In genomic region chr1:197928849-197929336, GRCh38 we compare ENCODE assay signal across 9 cellular contexts. TPM values are rescaled to one million over a fixed set of nuclear protein-coding genes. Genes with fewer than 3 reads are reported as not detected.
DNase-seq lines count a peak whose midpoint lies in the region; ATAC-seq and TF ChIP-seq lines count a peak whose summit lies in the region.
"Had no signal": no experiment of that assay in that cellular context is flagged by ENCODE, and none has a peak within 500 bp of the region (broad histone marks: within the 10 kb centered on the region; RNA-seq: fewer than 3 reads in every experiment).

No MANE protein-coding gene starts in this region.

- TF ChIP-seq CTCF in nephron progenitor cell (IDR thresholded peaks at IDR 0.05): no peak

- peak overlapping the region; percentile 88 for H3K4me3 Mint-ChIP-seq in activated naive CD8-positive, alpha-beta T cell treated with anti-CD3 and anti-CD28 coated beads, Interleukin-2, amount 10 ng/mL, durations not matched to agents 7 days and 5 days
- peak overlapping the region; percentile 70 for H3K4me3 Mint-ChIP-seq in nephron progenitor cell

- H3K27me3 ChIP-seq in HUES6 (ENCODE audit: control insufficient read depth, insufficient read depth, low read length): peaks cover 41% of the 10 kb centered on the region

- no peak overlapping the region for H3K27ac ChIP-seq in HUES6 (ENCODE audit: low read depth, low read length)
- H3K27ac ChIP-seq: 22Rv1 had no signal

- peak; percentile 13 for DNase-seq in NCI-H1092 treated with DMSO at 0.1 percent for 48 hours (lab: John Stamatoyannopoulos, UW)
- DNase-seq in NCI-H1092 (lab: John Stamatoyannopoulos, UW): no peak
- peak; percentile 61 for DNase-seq in activated naive CD8-positive, alpha-beta T cell treated with anti-CD3 and anti-CD28 coated beads, Interleukin-2, amount 10 ng/mL, durations not matched to agents 7 days and 5 days
- peak; percentile 38 for DNase-seq in nephron progenitor cell
- no peak for DNase-seq in activated CD8-positive, alpha-beta memory T cell treated with anti-CD3 and anti-CD28 coated beads for 24 hours
- no peak for DNase-seq in cerebellum (ENCODE audit: low spot score)
- DNase-seq in globus pallidus (ENCODE audit: low spot score): no peak

- no peaks in the 10 kb centered on the region for H3K36me3 ChIP-seq in HUES6 (ENCODE audit: control insufficient read depth, insufficient read depth, low read length)

- POLR2A ChIA-PET in activated naive CD8-positive, alpha-beta T cell treated with anti-CD3 and anti-CD28 coated beads, Interleukin-2, amount 10 ng/mL, durations not matched to agents 7 days and 5 days (lab: Charles Lee): interaction anchor here (0.7 kb wide), 1 partner anchor 340 kb away, joined by 3 read pairs; no protein-coding TSS in a partner anchor

- no peaks in the 10 kb centered on the region for H3K36me3 Mint-ChIP-seq in activated naive CD8-positive, alpha-beta T cell treated with anti-CD3 and anti-CD28 coated beads, Interleukin-2, amount 10 ng/mL, durations not matched to agents 7 days and 5 days
- no peaks in the 10 kb centered on the region for H3K36me3 Mint-ChIP-seq in nephron progenitor cell (ENCODE audit: low read depth)

- H3K27ac Mint-ChIP-seq in activated naive CD8-positive, alpha-beta T cell treated with anti-CD3 and anti-CD28 coated beads, Interleukin-2, amount 10 ng/mL, durations not matched to agents 7 days and 5 days: no peak overlapping the region
- H3K27ac Mint-ChIP-seq in nephron progenitor cell: no peak overlapping the region

- H3K4me1 Mint-ChIP-seq in activated naive CD8-positive, alpha-beta T cell treated with anti-CD3 and anti-CD28 coated beads, Interleukin-2, amount 10 ng/mL, durations not matched to agents 7 days and 5 days: peaks cover 13% of the 10 kb centered on the region
- H3K4me1 Mint-ChIP-seq in nephron progenitor cell: peaks cover 6% of the 10 kb centered on the region

- H3K27me3 Mint-ChIP-seq in activated naive CD8-positive, alpha-beta T cell treated with anti-CD3 and anti-CD28 coated beads, Interleukin-2, amount 10 ng/mL, durations not matched to agents 7 days and 5 days: peaks cover 83% of the 10 kb centered on the region
- peaks cover 67% of the 10 kb centered on the region for H3K27me3 Mint-ChIP-seq in nephron progenitor cell (ENCODE audit: low read depth, poor library complexity)

- H3K9me3 Mint-ChIP-seq in activated naive CD8-positive, alpha-beta T cell treated with anti-CD3 and anti-CD28 coated beads, Interleukin-2, amount 10 ng/mL, durations not matched to agents 7 days and 5 days: no peaks in the 10 kb centered on the region
- no peaks in the 10 kb centered on the region for H3K9me3 Mint-ChIP-seq in nephron progenitor cell

- ATAC-seq in activated naive CD8-positive, alpha-beta T cell treated with anti-CD3 and anti-CD28 coated beads, Interleukin-2, amount 10 ng/mL, durations not matched to agents 7 days and 5 days (ENCODE audit: low read depth): peak; percentile 87

- no peak overlapping the region for H3K9ac ChIP-seq in HUES6 (ENCODE audit: low read length)

- no peaks in the 10 kb centered on the region for H3K9me3 ChIP-seq in HUES6 (ENCODE audit: control insufficient read depth, insufficient read depth, low read depth, low read length)

- H3K4me1 ChIP-seq in HUES6 (ENCODE audit: control insufficient read depth, insufficient read depth, low read length): no peaks in the 10 kb centered on the region

- peak overlapping the region; percentile 57 for H3K4me3 ChIP-seq in HUES6 (ENCODE audit: low read depth, low read length)

RNA-seq across cellular contexts. Expression of gene LHX9, which starts 11.7 kb away (rescaled TPM):
- not detected for total RNA-seq in activated naive CD8-positive, alpha-beta T cell treated with anti-CD3 and anti-CD28 coated beads, Interleukin-2, amount 10 ng/mL, durations not matched to agents 7 days and 5 days
- 2.4 TPM for total RNA-seq in cerebellum

RNA-seq across cellular contexts. Expression of gene C1orf53, which starts 26.5 kb away (rescaled TPM):
- under 1 TPM in 1 of 2 experiments, not detected in 1; 0.75 TPM for total RNA-seq in activated naive CD8-positive, alpha-beta T cell treated with anti-CD3 and anti-CD28 coated beads, Interleukin-2, amount 10 ng/mL, durations not matched to agents 7 days and 5 days
- total RNA-seq in cerebellum: 0.82 TPM

Comparison
In these comparisons a context has a peak if more than half of its experiments do, and no peak if none do; other contexts are left out.
1. DNase-seq: peak in NCI-H1092 treated with DMSO at 0.1 percent for 48 hours (single experiment), activated naive CD8-positive, alpha-beta T cell treated with anti-CD3 and anti-CD28 coated beads, Interleukin-2, amount 10 ng/mL, durations not matched to agents 7 days and 5 days (single experiment) and nephron progenitor cell (single experiment); none in NCI-H1092 (single experiment), activated CD8-positive, alpha-beta memory T cell treated with anti-CD3 and anti-CD28 coated beads for 24 hours (single experiment), cerebellum (single experiment) and globus pallidus (single experiment).